ENCODE assay signal across 1 cellular context in the genomic region with DNA sequence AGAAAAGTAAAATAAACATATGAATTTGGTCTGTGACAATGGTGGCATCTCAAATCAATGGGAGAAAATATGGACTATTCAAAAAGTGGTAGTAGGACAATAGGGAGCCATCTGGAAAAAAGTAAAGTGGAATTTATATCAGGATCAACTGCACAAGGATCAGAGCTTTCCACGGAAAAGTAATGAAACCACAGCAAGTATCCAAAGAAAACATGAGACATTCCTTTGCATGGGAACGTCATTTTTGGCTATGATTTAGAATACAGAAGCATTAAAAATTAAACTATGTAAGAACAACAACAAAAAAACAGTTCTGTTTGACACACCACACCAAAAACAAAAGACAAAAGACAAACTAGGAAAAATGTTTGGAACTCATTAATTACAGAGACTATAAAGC.
TF ChIP-seq lines count a peak whose summit lies in the region.

No MANE protein-coding gene starts in this region.

TF ChIP-seq in endothelial cell of umbilical vein, 7 proteins besides CTCF, POLR2A, EP300 and RAD21:
- TF ChIP-seq, protein P1, sequence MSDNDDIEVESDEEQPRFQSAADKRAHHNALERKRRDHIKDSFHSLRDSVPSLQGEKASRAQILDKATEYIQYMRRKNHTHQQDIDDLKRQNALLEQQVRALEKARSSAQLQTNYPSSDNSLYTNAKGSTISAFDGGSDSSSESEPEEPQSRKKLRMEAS (IDR thresholded peaks at IDR 0.05; ENCODE audit: insufficient read depth, insufficient read length), result no peak
- TF ChIP-seq MYC (IDR thresholded peaks at IDR 0.05; ENCODE audit: low read depth, low read length) (no peak), POLR2AphosphoS5 (IDR thresholded peaks at IDR 0.05; ENCODE audit: insufficient read depth, low read depth, low read length) (no peak), FOS (IDR thresholded peaks at IDR 0.05; ENCODE audit: borderline replicate concordance, insufficient read depth, low read length) (no peak), JUN (IDR thresholded peaks at IDR 0.05; ENCODE audit: borderline replicate concordance, insufficient read depth, insufficient read length, low read depth) (no peak), EZH2 (IDR thresholded peaks at IDR 0.05; ENCODE audit: borderline replicate concordance, low read depth, low read length, severe bottlenecking) (no peak), GATA2 (IDR thresholded peaks at IDR 0.05; ENCODE audit: insufficient read depth, insufficient read length, low read depth, low read length) (no peak)
